ENCODE assay signal across 11 cellular contexts in genomic region chr12:110639336-110640178, GRCh38. TPM values are rescaled to one million over a fixed set of nuclear protein-coding genes. Genes with fewer than 3 reads are reported as not detected.
DNase-seq lines count a peak whose midpoint lies in the region; ATAC-seq and TF ChIP-seq lines count a peak whose summit lies in the region.
"Had no signal": no experiment of that assay in that cellular context is flagged by ENCODE, and none has a peak within 500 bp of the region (broad histone marks: within the 10 kb centered on the region; RNA-seq: fewer than 3 reads in every experiment).

No MANE protein-coding gene starts in this region.

- H3K27ac ChIP-seq in ACC112 (ENCODE audit: low read depth, low read length) (peak overlapping the region; percentile 59; the same call in 1 of the 2 replicates), mesenchymal stem cell (ENCODE audit: low read length, poor library complexity, severe bottlenecking) (no peak overlapping the region)
- H3K27ac ChIP-seq: WERI-Rb-1 had no signal

- 0 out of 2 replicates have a peak, but pooled peaks cover 8% of the 10 kb centered on the region for H3K36me3 ChIP-seq in ACC112 (ENCODE audit: insufficient read depth, low read length)
- peaks cover 14% of the 10 kb centered on the region in 2 experiments for H3K36me3 ChIP-seq in mesenchymal stem cell (ENCODE audit: control insufficient read depth in 1 of 2, insufficient read depth in 2 of 2, low read depth in 1 of 2, low read length in 2 of 2)
- H3K36me3 ChIP-seq: WERI-Rb-1 had no signal

- ATAC-seq in GM21515 (IDR thresholded peaks at IDR 0.05; ENCODE audit: unreplicated experiment): no peak

- no peaks in the 10 kb centered on the region for H3K79me2 ChIP-seq in ACC112 (ENCODE audit: control insufficient read depth, insufficient read depth, low read length, unreplicated experiment)

- H2BK12ac ChIP-seq in mesenchymal stem cell (ENCODE audit: low read length in 2 of 2): peak overlapping the region in 1 of 2 experiments; percentile 17

- H3K4me2 ChIP-seq in mesenchymal stem cell (ENCODE audit: low read length, poor library complexity, severe bottlenecking): no peak overlapping the region

- H4K8ac ChIP-seq in mesenchymal stem cell (ENCODE audit: low read length): no peak overlapping the region

- H3K4me1 ChIP-seq in ACC112 (ENCODE audit: control insufficient read depth, insufficient read depth, low read length, unreplicated experiment) (peaks cover 17% of the 10 kb centered on the region), mesenchymal stem cell (ENCODE audit: control insufficient read depth, insufficient read depth, low read depth, low read length) (peaks cover 3% of the 10 kb centered on the region)

- H3K9ac ChIP-seq in mesenchymal stem cell (ENCODE audit: low read length): peak overlapping the region; percentile 29

- H3K14ac ChIP-seq in mesenchymal stem cell (ENCODE audit: low read length in 2 of 2): no peak overlapping the region

- no peak overlapping the region for H2BK120ac ChIP-seq in mesenchymal stem cell (ENCODE audit: low read depth, low read length)

- no peak overlapping the region for H3K23ac ChIP-seq in mesenchymal stem cell (ENCODE audit: low read length in 2 of 2)

- WGBS in mesenchymal stem cell: 81% methylated on average over 7 of the region's 7 CpGs

- CTCF ChIA-PET in GM10248 (lab: Yijun Ruan, JAX): interaction anchor here (0.9 to 3.6 kb wide), 4 partner anchors 8 to 19 kb away, joined by 3 to 14 read pairs (median 8); no protein-coding TSS in a partner anchor

- DNase-seq in HT1080 (ENCODE audit: low read depth) (peak; percentile 56), brain pericyte (ENCODE audit: low read depth, low spot score) (peak; percentile 13), mesenchymal stem cell (peak; percentile 84), GM10248 (ENCODE audit: extremely low spot score) (no peak)
- DNase-seq in activated CD4-positive, alpha-beta T cell treated with anti-CD3 and anti-CD28 coated beads, Interleukin-2, amount 50 U/mL, for 48 hours: no peak
- DNase-seq in activated effector memory CD4-positive, alpha-beta T cell treated with anti-CD3 and anti-CD28 coated beads, Interleukin-2, amount 50 U/mL, for 16 hours: no peak
- DNase-seq: CD4-positive, alpha-beta T cell; stimulated activated CD4-positive, alpha-beta T cell treated with anti-CD3 and anti-CD28 coated beads, Interleukin-15, amount 100 ng/mL, for 24 hours; WERI-Rb-1 had no signal

- H2BK15ac ChIP-seq in mesenchymal stem cell (ENCODE audit: low read depth, poor library complexity, severe bottlenecking): no peak overlapping the region

- H2AFZ ChIP-seq in ACC112 (ENCODE audit: low read length, unreplicated experiment) (no peak overlapping the region), mesenchymal stem cell (ENCODE audit: low read depth, low read length) (no peak overlapping the region)

- H2AK5ac ChIP-seq in mesenchymal stem cell (ENCODE audit: low read length, severe bottlenecking): no peak overlapping the region

- H3K18ac ChIP-seq in mesenchymal stem cell (ENCODE audit: low read depth in 1 of 2, low read length in 2 of 2): peak overlapping the region in 1 of 2 experiments; percentile 61

- H3K27me3 ChIP-seq in ACC112 (ENCODE audit: insufficient read depth, low read length) (no peaks in the 10 kb centered on the region), mesenchymal stem cell (ENCODE audit: control insufficient read depth in 1 of 2, insufficient read depth in 1 of 2, low read length in 2 of 2) (no peaks in the 10 kb centered on the region)

- no peak overlapping the region for H4K91ac ChIP-seq in mesenchymal stem cell (ENCODE audit: low read length)

- H2BK5ac ChIP-seq in mesenchymal stem cell (ENCODE audit: low read depth, low read length, poor library complexity, severe bottlenecking): no peak overlapping the region

- TF ChIP-seq CTCF in GM10248 (IDR thresholded peaks at IDR 0.05; ENCODE audit: control extremely low read depth, extremely low read depth, low read depth, missing control alignments): no peak

- no peak overlapping the region for H3K4ac ChIP-seq in mesenchymal stem cell (ENCODE audit: low read depth in 1 of 2, low read length in 2 of 2)

- H3K4me3 ChIP-seq in ACC112 (ENCODE audit: low read depth, low read length): no peak overlapping the region
- H3K4me3 ChIP-seq in mesenchymal stem cell (ENCODE audit: insufficient read depth in 1 of 2, low read depth in 1 of 2, low read length in 2 of 2): no peak overlapping the region

- POLR2A ChIA-PET in GM10248 (lab: Yijun Ruan, JAX): no interaction called here

- H3K79me1 ChIP-seq in mesenchymal stem cell (replicated peaks; ENCODE audit: low read length, poor library complexity, severe bottlenecking): no peaks in the 10 kb centered on the region

- H3K9me3 ChIP-seq in mesenchymal stem cell (ENCODE audit: control insufficient read depth, low read length): no peaks in the 10 kb centered on the region

RNA-seq across cellular contexts. Expression of gene TCTN1, which starts 25.6 kb away (rescaled TPM):
- total RNA-seq in HT1080 (2014; rRNA removed; shearing (Covaris generic)): 13.1 and 15.9 TPM in 2 replicates
- polyA plus RNA-seq in HT1080 (2015; cell fraction: cytosol; rRNA removed): 16.2 and 17.4 TPM in 2 replicates
- polyA plus RNA-seq in HT1080 (2015; cell fraction: nucleus; rRNA removed): 36.1 and 37.3 TPM in 2 replicates
- 58.1 TPM for polyA plus RNA-seq in mesenchymal stem cell (2013, experiment 1 of 2)
- 60.5 TPM for polyA plus RNA-seq in mesenchymal stem cell (2013, experiment 2 of 2)

RNA-seq across cellular contexts. Expression of gene HVCN1, which starts 49.4 kb away (rescaled TPM):
- 0.06 TPM in 1 of 2 replicates, not detected in the other for total RNA-seq in HT1080 (2014; rRNA removed; shearing (Covaris generic))
- polyA plus RNA-seq in HT1080 (2015; cell fraction: cytosol; rRNA removed): 0.05 and 0.15 TPM in 2 replicates
- 0.25 TPM in 1 of 2 replicates, not detected in the other for polyA plus RNA-seq in HT1080 (2015; cell fraction: nucleus; rRNA removed)
- polyA plus RNA-seq in mesenchymal stem cell (2013, experiment 1 of 2): 5.3 TPM
- 5.5 TPM for polyA plus RNA-seq in mesenchymal stem cell (2013, experiment 2 of 2)

RNA-seq across cellular contexts. Expression of gene PPTC7, which starts 56.4 kb away (rescaled TPM):
- total RNA-seq in HT1080 (2014; rRNA removed; shearing (Covaris generic)): 5.8 and 14.9 TPM in 2 replicates
- 17.6 and 24.2 TPM in 2 replicates for polyA plus RNA-seq in HT1080 (2015; cell fraction: cytosol; rRNA removed)
- 18.5 and 19.8 TPM in 2 replicates for polyA plus RNA-seq in HT1080 (2015; cell fraction: nucleus; rRNA removed)
- 14.0 TPM for polyA plus RNA-seq in mesenchymal stem cell (2013, experiment 1 of 2)
- polyA plus RNA-seq in mesenchymal stem cell (2013, experiment 2 of 2): 14.8 TPM

Comparison
In these comparisons a context has a peak if more than half of its experiments do, and no peak if none do; other contexts are left out.
1. DNase-seq: peak in HT1080 (single experiment), brain pericyte (single experiment) and mesenchymal stem cell (single experiment); none in activated CD4-positive, alpha-beta T cell treated with anti-CD3 and anti-CD28 coated beads, Interleukin-2, amount 50 U/mL, for 48 hours (0 of 2), activated effector memory CD4-positive, alpha-beta T cell treated with anti-CD3 and anti-CD28 coated beads, Interleukin-2, amount 50 U/mL, for 16 hours (single experiment) and GM10248 (single experiment).